ENCODE assay signal across 8 cellular contexts in the genomic region with DNA sequence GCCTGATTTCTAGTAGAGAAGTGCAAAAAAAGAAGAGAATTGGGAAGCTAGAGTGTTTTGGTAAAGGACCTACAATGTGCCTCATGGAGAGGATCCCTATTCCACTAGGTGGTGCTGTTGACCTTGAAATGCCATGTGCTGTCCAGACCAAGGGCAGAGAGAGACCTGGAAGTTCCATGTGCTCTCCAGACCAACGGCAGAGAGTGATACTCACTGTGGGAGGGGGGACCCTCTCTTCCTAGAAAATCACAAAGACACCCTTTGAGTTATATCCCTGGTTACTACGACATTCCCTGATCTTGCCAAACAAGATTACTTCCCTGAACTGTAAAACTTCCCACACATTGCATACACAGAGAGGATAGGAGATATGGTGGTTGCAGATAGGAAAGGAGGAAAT.
DNase-seq lines count a peak whose midpoint lies in the region; ATAC-seq lines count a peak whose summit lies in the region.

No MANE protein-coding gene starts in this region.

- DNase-seq in stimulated activated CD4-positive, alpha-beta T cell treated with anti-CD3 and anti-CD28 coated beads, Interleukin-15, amount 100 ng/mL, for 24 hours, result peak; percentile 34
- DNase-seq in stimulated activated CD4-positive, alpha-beta T cell treated with anti-CD3 and anti-CD28 coated beads, Interleukin-4, amount 100 ng/mL, for 4 hours, result no peak
- peak; percentile 88 for DNase-seq in SK-MEL-5 (ENCODE audit: low read depth, low spot score)
- DNase-seq in iPS DF 4.7 (ENCODE audit: extremely low read depth, low spot score), result peak; percentile 64

- ATAC-seq in HG03442 (IDR thresholded peaks at IDR 0.05; ENCODE audit: unreplicated experiment) (peak; percentile 57), GM19324 (IDR thresholded peaks at IDR 0.05; ENCODE audit: low FRiP score, unreplicated experiment) (no peak), GM19397 (IDR thresholded peaks at IDR 0.05; ENCODE audit: unreplicated experiment) (no peak), GM19023 (IDR thresholded peaks at IDR 0.05; ENCODE audit: unreplicated experiment) (no peak)

- in situ Hi-C loops in SK-MEL-5 (cut with HindIII; ENCODE audit: low pct_unique_long_range_greater_than_20kb, low sequenced_read_pairs), result no loop called here

Comparison
In these comparisons a context has a peak if more than half of its experiments do, and no peak if none do; other contexts are left out.
1. DNase-seq: peak in stimulated activated CD4-positive, alpha-beta T cell treated with anti-CD3 and anti-CD28 coated beads, Interleukin-15, amount 100 ng/mL, for 24 hours (single experiment), SK-MEL-5 (single experiment) and iPS DF 4.7 (single experiment); none in stimulated activated CD4-positive, alpha-beta T cell treated with anti-CD3 and anti-CD28 coated beads, Interleukin-4, amount 100 ng/mL, for 4 hours (0 of 2).